Comparison of ENCODE assay signal across 24 cellular contexts in the genomic region with DNA sequence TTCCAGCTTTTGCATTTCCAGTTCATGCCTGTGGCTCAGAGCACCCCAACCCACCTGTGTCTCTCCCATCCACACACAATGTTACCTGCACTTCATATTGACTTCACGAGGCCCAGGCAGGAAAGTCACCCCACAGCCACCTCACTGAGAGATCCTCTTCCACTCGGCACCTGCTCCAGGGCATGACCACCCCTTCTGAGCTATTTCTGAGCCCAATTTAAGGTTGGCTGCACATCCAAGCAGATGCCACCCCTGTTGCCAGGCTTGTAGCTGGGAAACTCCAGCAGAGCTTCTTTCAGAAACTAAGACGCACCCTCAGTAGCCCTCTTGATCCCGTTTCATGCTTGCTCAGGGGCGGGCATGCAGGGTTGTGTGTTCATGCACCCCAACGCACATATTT.
"Had no signal": no experiment of that assay in that cellular context is flagged by ENCODE, and none has a peak within 500 bp of the region (broad histone marks: within the 10 kb centered on the region; RNA-seq: fewer than 3 reads in every experiment).

No MANE protein-coding gene starts in this region.

- H3K27me3 Mint-ChIP-seq: activated naive CD8-positive, alpha-beta T cell; activated T-cell treated with anti-CD3 and anti-CD28 coated beads, Interleukin-2, amount 50 U/mL, for 24 hours; central memory CD8-positive, alpha-beta T cell; naive B cell had no signal

- H2AFZ ChIP-seq: parathyroid adenoma had no signal

- DNase-seq: activated CD4-positive, alpha-beta T cell treated with anti-CD3 and anti-CD28 coated beads for 1 hour; activated CD4-positive, alpha-beta T cell treated with anti-CD3 and anti-CD28 coated beads, Interleukin-2, amount 50 U/mL, for 48 hours; activated CD8-positive, alpha-beta memory T cell treated with anti-CD3 and anti-CD28 coated beads, Interleukin-2, amount 50 U/mL, for 48 hours; activated gamma-delta T cell; activated T-cell treated with anti-CD3 and anti-CD28 coated beads, Interleukin-2, amount 50 U/mL, for 24 hours; anterior cingulate cortex; effector CD8-positive, alpha-beta T cell; hippocampal formation; left cardiac atrium; naive B cell; nephron progenitor cell; sigmoid colon; small intestine; stimulated activated CD4-positive, alpha-beta T cell treated with anti-CD3 and anti-CD28 coated beads, Interleukin-1b, Interleukin-23, amount 100 ng/mL, for 48 hours; stimulated activated naive CD4-positive, alpha-beta T cell; testis; transverse colon had no signal

- H3K4me1 Mint-ChIP-seq: naive B cell, WTC11 had no signal

- H3K9me3 ChIP-seq: psoas muscle, sigmoid colon, testis, transverse colon had no signal

- H3K27ac ChIP-seq: epithelial cell of prostate, parathyroid adenoma, psoas muscle, sigmoid colon, testis, transverse colon had no signal

- H3K36me3 ChIP-seq: transverse colon had no signal

- H3K27ac Mint-ChIP-seq: activated naive CD8-positive, alpha-beta T cell; mesothelial cell of epicardium; WTC11 had no signal

- H3K4me3 ChIP-seq: psoas muscle, sigmoid colon, testis, transverse colon had no signal

- H3K4me3 Mint-ChIP-seq: activated naive CD8-positive, alpha-beta T cell; activated T-cell treated with anti-CD3 and anti-CD28 coated beads, Interleukin-2, amount 50 U/mL, for 24 hours; central memory CD8-positive, alpha-beta T cell; mesothelial cell of epicardium; naive B cell; nephron progenitor cell; WTC11 had no signal

- H3K9ac ChIP-seq: parathyroid adenoma had no signal

- H3K36me3 Mint-ChIP-seq: WTC11 had no signal

- H3K27me3 ChIP-seq: sigmoid colon, testis, transverse colon had no signal

- H3K79me2 ChIP-seq: parathyroid adenoma had no signal

- H3K9me3 Mint-ChIP-seq: activated T-cell treated with anti-CD3 and anti-CD28 coated beads, Interleukin-2, amount 50 U/mL, for 24 hours; central memory CD8-positive, alpha-beta T cell; mesothelial cell of epicardium; naive B cell; nephron progenitor cell; WTC11 had no signal
